ENCODE assay signal across 9 cellular contexts in the genomic region with DNA sequence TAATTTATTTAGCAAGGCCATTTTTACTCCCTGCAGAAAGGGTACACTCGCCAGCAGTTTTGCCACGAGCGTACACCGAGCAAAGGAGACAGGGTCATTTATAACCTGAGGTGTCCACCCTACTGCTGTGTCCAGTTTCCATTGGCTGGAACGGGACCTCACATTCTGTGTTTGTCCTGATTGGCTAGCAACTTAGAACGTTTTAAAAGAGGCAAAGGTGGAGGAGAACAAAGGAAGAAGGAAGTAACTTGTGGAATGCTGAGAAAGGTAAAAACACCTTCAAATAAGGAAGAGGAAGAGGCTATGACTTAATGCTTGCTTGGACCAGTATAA. TPM values are rescaled to one million over a fixed set of nuclear protein-coding genes. Genes with fewer than 3 reads are reported as not detected.
DNase-seq lines count a peak whose midpoint lies in the region; ATAC-seq, FAIRE-seq and TF ChIP-seq lines count a peak whose summit lies in the region.
"Not testable (repeated sequence)": the region's sequence is repeated elsewhere in the genome, so short reads cannot be mapped to it uniquely, and the experiment has no call there.
"Had no signal": no experiment of that assay in that cellular context is flagged by ENCODE, and none has a peak within 500 bp of the region (broad histone marks: within the 10 kb centered on the region; RNA-seq: fewer than 3 reads in every experiment).

No MANE protein-coding gene starts in this region.

- ATAC-seq in GM18867 (IDR thresholded peaks at IDR 0.05; ENCODE audit: unreplicated experiment) (peak; percentile 5), lung (ENCODE audit: insufficient read depth, low FRiP score) (peak; percentile 20)

- H3K9me3 Mint-ChIP-seq in IgD-negative memory B cell; activated naive CD8-positive, alpha-beta T cell treated with anti-CD3 and anti-CD28 coated beads for 36 hours: not testable (repeated sequence)

- H3K9me3 ChIP-seq in esophagus squamous epithelium; lung (ENCODE audit: control insufficient read depth in 2 of 2, insufficient read depth in 1 of 2, low read length in 1 of 2); small intestine (ENCODE audit: control insufficient read depth, low read depth): not testable (repeated sequence)

- not testable (repeated sequence) for H3K36me3 Mint-ChIP-seq in IgD-negative memory B cell; activated naive CD8-positive, alpha-beta T cell treated with anti-CD3 and anti-CD28 coated beads for 36 hours

- not testable (repeated sequence) for TF ChIP-seq POLR2A in esophagus squamous epithelium (IDR thresholded peaks at IDR 0.05)

- not testable (repeated sequence) for H3K27ac ChIP-seq in ACC112 (ENCODE audit: low read depth, low read length)
- H3K27ac ChIP-seq in esophagus squamous epithelium = peak overlapping the region; percentile 99 to 100 (median 100)
- H3K27ac ChIP-seq in lung (ENCODE audit: low read depth in 1 of 2, low read length in 1 of 2) = peak overlapping the region; percentile 93 to 99
- peak overlapping the region; percentile 42 to 100 for H3K27ac ChIP-seq in small intestine (ENCODE audit: low read depth in 1 of 2, low read length in 1 of 2)

- peak overlapping the region in 3 of 4 donors; percentile 87 to 99 (median 98) for H3K4me3 Mint-ChIP-seq in IgD-negative memory B cell
- peak overlapping the region; percentile 88 for H3K4me3 Mint-ChIP-seq in activated naive CD8-positive, alpha-beta T cell treated with anti-CD3 and anti-CD28 coated beads for 36 hours

- DNase-seq in SW480 (ENCODE audit: low spot score) (peak; percentile 69), lung (ENCODE audit: low spot score) (peak; percentile 62), small intestine (peak; percentile 91)
- peak; percentile 8 for DNase-seq in activated naive CD8-positive, alpha-beta T cell treated with anti-CD3 and anti-CD28 coated beads for 36 hours
- DNase-seq in esophagus squamous epithelium (lab: John Stamatoyannopoulos, UW) = not testable (repeated sequence)

- not testable (repeated sequence) for H3K4me1 ChIP-seq in ACC112 (ENCODE audit: control insufficient read depth, insufficient read depth, low read length, unreplicated experiment); lung (ENCODE audit: control insufficient read depth in 2 of 2, insufficient read depth in 2 of 2, low read length in 2 of 2); small intestine (ENCODE audit: control insufficient read depth in 2 of 2, insufficient read depth in 1 of 2, low read depth in 1 of 2, low read length in 1 of 2)
- peaks cover 0 to 29% (median 3%) of the 10 kb centered on the region in 3 donors for H3K4me1 ChIP-seq in esophagus squamous epithelium

- peaks cover 12 to 13% (median 12%) of the 10 kb centered on the region in 3 donors for H3K4me1 Mint-ChIP-seq in IgD-negative memory B cell
- peaks cover 16% of the 10 kb centered on the region for H3K4me1 Mint-ChIP-seq in activated naive CD8-positive, alpha-beta T cell treated with anti-CD3 and anti-CD28 coated beads for 36 hours

- not testable (repeated sequence) for H3K27me3 ChIP-seq in ACC112 (ENCODE audit: insufficient read depth, low read length); esophagus squamous epithelium; lung (ENCODE audit: control insufficient read depth, insufficient read depth); small intestine (ENCODE audit: control insufficient read depth in 2 of 2, insufficient read depth in 2 of 2, low read length in 2 of 2)

- H3K79me2 ChIP-seq in ACC112 (ENCODE audit: control insufficient read depth, insufficient read depth, low read length, unreplicated experiment) = not testable (repeated sequence)

- TF ChIP-seq CTCF in esophagus squamous epithelium (IDR thresholded peaks at IDR 0.05); lung (IDR thresholded peaks at IDR 0.05; ENCODE audit: control extremely low read depth, extremely low read depth): not testable (repeated sequence)

- intact Hi-C loops in esophagus squamous epithelium (cut with DNase I) = not testable (repeated sequence)

- peak overlapping the region; percentile 79 for H3K4me3 ChIP-seq in ACC112 (ENCODE audit: low read depth, low read length)
- peak overlapping the region; percentile 75 to 91 (median 83) for H3K4me3 ChIP-seq in esophagus squamous epithelium
- H3K4me3 ChIP-seq in lung = not testable (repeated sequence)
- H3K4me3 ChIP-seq in small intestine (ENCODE audit: low read depth in 1 of 2, low read length in 2 of 2) = peak overlapping the region; percentile 20 to 60

- H3K27ac Mint-ChIP-seq in IgD-negative memory B cell = peak overlapping the region; percentile 95 to 98 (median 97)
- peak overlapping the region; percentile 97 for H3K27ac Mint-ChIP-seq in activated naive CD8-positive, alpha-beta T cell treated with anti-CD3 and anti-CD28 coated beads for 36 hours

- WGBS in esophagus squamous epithelium, 2 donors = 0% methylated on average over 6 of the region's 6 CpGs
- 0% methylated on average over 6 of the region's 6 CpGs for WGBS in lung, 2 donors
- WGBS in small intestine, 3 donors = 0% methylated on average over 6 of the region's 6 CpGs

- not testable (repeated sequence) for H3K27me3 Mint-ChIP-seq in IgD-negative memory B cell; activated naive CD8-positive, alpha-beta T cell treated with anti-CD3 and anti-CD28 coated beads for 36 hours

- peak overlapping the region; percentile 68 for H2AFZ ChIP-seq in ACC112 (ENCODE audit: low read length, unreplicated experiment)

- not testable (repeated sequence) for FAIRE-seq in small intestine (lab: Jason Lieb, UNC)

- not testable (repeated sequence) for H3K36me3 ChIP-seq in ACC112 (ENCODE audit: insufficient read depth, low read length); esophagus squamous epithelium; lung (ENCODE audit: control insufficient read depth in 2 of 2, insufficient read depth in 2 of 2, low read length in 2 of 2); small intestine (ENCODE audit: control insufficient read depth in 2 of 2, insufficient read depth in 2 of 2, low read length in 2 of 2)

RNA-seq across cellular contexts. Expression of gene OR10H1, which starts 21.9 kb away (rescaled TPM):
- polyA plus RNA-seq in IgD-negative memory B cell (not detected), lung (not detected), small intestine (not detected)
- total RNA-seq in activated naive CD8-positive, alpha-beta T cell treated with anti-CD3 and anti-CD28 coated beads for 36 hours = not detected
- total RNA-seq in esophagus squamous epithelium (not detected), lung (not detected)
- total RNA-seq: smooth muscle cell had no signal
- polyA plus RNA-seq: smooth muscle cell had no signal

RNA-seq across cellular contexts. Expression of gene OR10H5, which starts 49.9 kb away (rescaled TPM):
- not detected for polyA plus RNA-seq in IgD-negative memory B cell
- total RNA-seq in activated naive CD8-positive, alpha-beta T cell treated with anti-CD3 and anti-CD28 coated beads for 36 hours = not detected
- total RNA-seq in esophagus squamous epithelium = not detected
- not detected for total RNA-seq in lung
- polyA plus RNA-seq in lung = not detected
- not detected for polyA plus RNA-seq in small intestine
- total RNA-seq: smooth muscle cell had no signal
- polyA plus RNA-seq: smooth muscle cell had no signal
